In genomic region chr20:25249198-25249931, GRCh38 we compare ENCODE assay signal across 8 cellular contexts. TPM values are rescaled to one million over a fixed set of nuclear protein-coding genes. Genes with fewer than 3 reads are reported as not detected.
DNase-seq lines count a peak whose midpoint lies in the region; ATAC-seq lines count a peak whose summit lies in the region.

No MANE protein-coding gene starts in this region.

- H3K27me3 Mint-ChIP-seq in activated naive CD4-positive, alpha-beta T cell treated with anti-CD3 and anti-CD28 coated beads for 36 hours (ENCODE audit: low read depth) = peaks cover 7% of the 10 kb centered on the region
- peaks cover 4% of the 10 kb centered on the region for H3K27me3 Mint-ChIP-seq in activated T-helper 2 cell treated with anti-CD3 and anti-CD28 coated beads, Interferon-gamma antibody, Interleukin-2, Interleukin-4, amounts not matched to agents 10 μg/mL and 5 μg/mL and 100 μg/mL, durations not matched to agents 14 hours and 24 hours and 36 hours (ENCODE audit: low read depth)

- peaks cover 61% of the 10 kb centered on the region for H3K4me1 Mint-ChIP-seq in activated naive CD4-positive, alpha-beta T cell treated with anti-CD3 and anti-CD28 coated beads for 36 hours (ENCODE audit: low read depth)
- peaks cover 35% of the 10 kb centered on the region for H3K4me1 Mint-ChIP-seq in activated T-helper 2 cell treated with anti-CD3 and anti-CD28 coated beads, Interferon-gamma antibody, Interleukin-2, Interleukin-4, amounts not matched to agents 10 μg/mL and 5 μg/mL and 100 μg/mL, durations not matched to agents 14 hours and 24 hours and 36 hours (ENCODE audit: low read depth)

- intact Hi-C loops in activated naive CD4-positive, alpha-beta T cell treated with anti-CD3 and anti-CD28 coated beads for 36 hours (cut with micrococcal nuclease) = loop anchor here (1.0 to 5.0 kb wide), 4 partner anchors 48 to 448 kb away; partner anchors contain the start of genes APMAP, GINS1 and ZNF337
- intact Hi-C loops in activated T-helper 2 cell treated with anti-CD3 and anti-CD28 coated beads, Interferon-gamma antibody, Interleukin-2, Interleukin-4, amounts not matched to agents 10 μg/mL and 5 μg/mL and 100 μg/mL, durations not matched to agents 14 hours and 24 hours and 36 hours (cut with micrococcal nuclease) = loop anchor here (5.0 kb wide), 4 partner anchors 63 to 257 kb away; partner anchors contain the start of genes ACSS1, APMAP and GINS1

- ATAC-seq in activated naive CD4-positive, alpha-beta T cell treated with anti-CD3 and anti-CD28 coated beads, Interleukin-2, amount 50 U/mL, for 72 hours = no peak
- ATAC-seq in HG02588 (IDR thresholded peaks at IDR 0.05; ENCODE audit: unreplicated experiment) (no peak), HG03196 (IDR thresholded peaks at IDR 0.05; ENCODE audit: unreplicated experiment) (no peak)

- no peak for DNase-seq in activated naive CD4-positive, alpha-beta T cell treated with anti-CD3 and anti-CD28 coated beads for 36 hours
- DNase-seq in activated naive CD4-positive, alpha-beta T cell treated with anti-CD3 and anti-CD28 coated beads, Interleukin-2, amount 50 U/mL, for 72 hours (ENCODE audit: low spot score in 2 of 2) = no peak
- no peak for DNase-seq in activated T-helper 2 cell treated with anti-CD3 and anti-CD28 coated beads, Interferon-gamma antibody, Interleukin-2, Interleukin-4, amounts not matched to agents 10 μg/mL and 5 μg/mL and 100 μg/mL, durations not matched to agents 14 hours and 24 hours and 36 hours (ENCODE audit: low spot score)
- no peak for DNase-seq in SKM-1 treated with dmso at 0.1 percent for 144 hours (lab: John Stamatoyannopoulos, UW; ENCODE audit: unreplicated experiment)

- no peaks in the 10 kb centered on the region for H3K9me3 ChIP-seq in iPS-18a (ENCODE audit: control insufficient read depth, low read depth, low read length)

- H3K9ac ChIP-seq in iPS-18a (ENCODE audit: low read length) = peak overlapping the region; percentile 77

- H3K27me3 ChIP-seq in iPS-18a (ENCODE audit: control insufficient read depth, insufficient read depth, low read length) = peaks cover 14% of the 10 kb centered on the region

- peaks cover 14% of the 10 kb centered on the region for H3K4me1 ChIP-seq in iPS-18a (ENCODE audit: control insufficient read depth, low read depth, low read length)

- no peaks in the 10 kb centered on the region for H3K9me3 Mint-ChIP-seq in activated naive CD4-positive, alpha-beta T cell treated with anti-CD3 and anti-CD28 coated beads for 36 hours
- H3K9me3 Mint-ChIP-seq in activated naive CD4-positive, alpha-beta T cell treated with anti-CD3 and anti-CD28 coated beads, Interleukin-2, amount 50 U/mL, for 72 hours = no peaks in the 10 kb centered on the region
- H3K9me3 Mint-ChIP-seq in activated T-helper 2 cell treated with anti-CD3 and anti-CD28 coated beads, Interferon-gamma antibody, Interleukin-2, Interleukin-4, amounts not matched to agents 10 μg/mL and 5 μg/mL and 100 μg/mL, durations not matched to agents 14 hours and 24 hours and 36 hours = no peaks in the 10 kb centered on the region

- peak overlapping the region; percentile 87 for H3K4me3 ChIP-seq in iPS-18a (ENCODE audit: low read length)

- peak overlapping the region; percentile 84 for H3K4me3 Mint-ChIP-seq in activated naive CD4-positive, alpha-beta T cell treated with anti-CD3 and anti-CD28 coated beads for 36 hours
- peak overlapping the region; percentile 93 for H3K4me3 Mint-ChIP-seq in activated T-helper 2 cell treated with anti-CD3 and anti-CD28 coated beads, Interferon-gamma antibody, Interleukin-2, Interleukin-4, amounts not matched to agents 10 μg/mL and 5 μg/mL and 100 μg/mL, durations not matched to agents 14 hours and 24 hours and 36 hours (ENCODE audit: low read depth)

- H3K27ac ChIP-seq in iPS-18a (ENCODE audit: low read length) (no peak overlapping the region), temporal lobe (ENCODE audit: low read depth, low read length) (peak overlapping the region; percentile 74)

- peaks cover 1% of the 10 kb centered on the region for H3K36me3 Mint-ChIP-seq in activated naive CD4-positive, alpha-beta T cell treated with anti-CD3 and anti-CD28 coated beads for 36 hours (ENCODE audit: low read depth)
- peaks cover 0 to 8% of the 10 kb centered on the region in 2 donors for H3K36me3 Mint-ChIP-seq in activated naive CD4-positive, alpha-beta T cell treated with anti-CD3 and anti-CD28 coated beads, Interleukin-2, amount 50 U/mL, for 72 hours
- H3K36me3 Mint-ChIP-seq in activated T-helper 2 cell treated with anti-CD3 and anti-CD28 coated beads, Interferon-gamma antibody, Interleukin-2, Interleukin-4, amounts not matched to agents 10 μg/mL and 5 μg/mL and 100 μg/mL, durations not matched to agents 14 hours and 24 hours and 36 hours (ENCODE audit: low read depth) = peaks cover 20% of the 10 kb centered on the region

- H3K36me3 ChIP-seq in iPS-18a (ENCODE audit: control insufficient read depth, low read depth, low read length) = no peaks in the 10 kb centered on the region

- CTCF ChIA-PET in activated naive CD4-positive, alpha-beta T cell treated with anti-CD3 and anti-CD28 coated beads for 36 hours (lab: Charles Lee) = interaction anchor here (1.0 to 2.5 kb wide), 2 partner anchors 11 to 60 kb away, joined by 3 to 9 read pairs; no protein-coding TSS in a partner anchor

- peak overlapping the region; percentile 68 for H3K27ac Mint-ChIP-seq in activated naive CD4-positive, alpha-beta T cell treated with anti-CD3 and anti-CD28 coated beads for 36 hours
- H3K27ac Mint-ChIP-seq in activated naive CD4-positive, alpha-beta T cell treated with anti-CD3 and anti-CD28 coated beads, Interleukin-2, amount 50 U/mL, for 72 hours = peak overlapping the region in 1 of 2 donors; percentile 83
- H3K27ac Mint-ChIP-seq in activated T-helper 2 cell treated with anti-CD3 and anti-CD28 coated beads, Interferon-gamma antibody, Interleukin-2, Interleukin-4, amounts not matched to agents 10 μg/mL and 5 μg/mL and 100 μg/mL, durations not matched to agents 14 hours and 24 hours and 36 hours = no peak overlapping the region

RNA-seq across cellular contexts. Expression of gene PYGB, which starts 1.5 kb away (rescaled TPM):
- 10 to 100 TPM; 19.6 to 20.0 TPM for total RNA-seq in activated naive CD4-positive, alpha-beta T cell treated with anti-CD3 and anti-CD28 coated beads for 36 hours
- 10 to 100 TPM; 19.1 to 30.8 TPM for total RNA-seq in activated naive CD4-positive, alpha-beta T cell treated with anti-CD3 and anti-CD28 coated beads, Interleukin-2, amount 50 U/mL, for 72 hours
- 34.5 and 37.1 TPM in 2 replicates for total RNA-seq in activated T-helper 2 cell treated with anti-CD3 and anti-CD28 coated beads, Interferon-gamma antibody, Interleukin-2, Interleukin-4, amounts not matched to agents 10 μg/mL and 5 μg/mL and 100 μg/mL, durations not matched to agents 14 hours and 24 hours and 36 hours
- total RNA-seq in temporal lobe = 62.4 TPM

RNA-seq across cellular contexts. Expression of gene ENTPD6, which starts 53.9 kb away (rescaled TPM):
- total RNA-seq in activated naive CD4-positive, alpha-beta T cell treated with anti-CD3 and anti-CD28 coated beads for 36 hours = 10 to 100 TPM; 63.6 to 66.6 TPM
- 10 to 100 TPM; 38.8 to 45.6 TPM for total RNA-seq in activated naive CD4-positive, alpha-beta T cell treated with anti-CD3 and anti-CD28 coated beads, Interleukin-2, amount 50 U/mL, for 72 hours
- 48.8 and 49.1 TPM in 2 replicates for total RNA-seq in activated T-helper 2 cell treated with anti-CD3 and anti-CD28 coated beads, Interferon-gamma antibody, Interleukin-2, Interleukin-4, amounts not matched to agents 10 μg/mL and 5 μg/mL and 100 μg/mL, durations not matched to agents 14 hours and 24 hours and 36 hours
- 36.6 TPM for total RNA-seq in temporal lobe
